Comparison of ENCODE assay signal across 1 cellular context in the genomic region with DNA sequence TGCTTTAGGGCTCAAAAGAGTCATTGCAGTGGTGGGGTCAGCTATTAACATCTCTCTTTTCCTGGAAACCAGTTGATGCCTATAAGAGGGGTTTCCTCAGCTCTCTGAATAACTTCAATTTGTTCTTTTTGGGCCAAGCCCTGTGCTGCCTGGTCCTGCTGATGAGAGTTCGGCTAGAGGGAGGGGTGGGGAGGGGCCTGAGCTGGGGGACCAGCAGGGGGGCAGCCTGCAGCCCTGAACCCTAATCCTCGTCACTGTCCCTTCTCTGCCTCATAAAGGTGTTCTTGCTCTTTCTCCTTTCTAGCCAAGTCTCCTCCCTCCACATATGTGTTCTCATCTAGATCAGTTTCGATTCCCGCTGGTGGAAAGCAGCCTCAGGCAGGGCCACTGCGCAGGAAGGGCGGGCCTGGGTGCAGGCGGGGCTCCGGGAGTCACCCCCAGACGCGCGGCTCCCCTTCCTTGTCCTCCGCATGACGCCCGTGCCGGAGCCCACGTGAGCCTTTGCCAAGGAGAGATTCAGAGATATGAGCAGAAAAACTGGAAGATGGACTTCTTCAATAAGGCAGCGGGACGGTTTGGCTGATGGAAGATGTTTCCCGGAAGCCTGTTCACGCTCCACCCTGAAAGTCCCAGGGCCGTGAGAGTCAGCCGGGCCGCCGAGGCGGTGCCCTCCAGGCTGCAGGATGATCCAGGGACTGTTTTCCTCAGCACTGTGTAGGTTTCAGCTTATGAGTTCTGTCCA.
TF ChIP-seq lines count a peak whose summit lies in the region.

No MANE protein-coding gene starts in this region.

TF ChIP-seq in GM23338, 12 proteins besides CTCF, POLR2A, EP300 and RAD21 (continued from another document):
- TF ChIP-seq, protein P1, sequence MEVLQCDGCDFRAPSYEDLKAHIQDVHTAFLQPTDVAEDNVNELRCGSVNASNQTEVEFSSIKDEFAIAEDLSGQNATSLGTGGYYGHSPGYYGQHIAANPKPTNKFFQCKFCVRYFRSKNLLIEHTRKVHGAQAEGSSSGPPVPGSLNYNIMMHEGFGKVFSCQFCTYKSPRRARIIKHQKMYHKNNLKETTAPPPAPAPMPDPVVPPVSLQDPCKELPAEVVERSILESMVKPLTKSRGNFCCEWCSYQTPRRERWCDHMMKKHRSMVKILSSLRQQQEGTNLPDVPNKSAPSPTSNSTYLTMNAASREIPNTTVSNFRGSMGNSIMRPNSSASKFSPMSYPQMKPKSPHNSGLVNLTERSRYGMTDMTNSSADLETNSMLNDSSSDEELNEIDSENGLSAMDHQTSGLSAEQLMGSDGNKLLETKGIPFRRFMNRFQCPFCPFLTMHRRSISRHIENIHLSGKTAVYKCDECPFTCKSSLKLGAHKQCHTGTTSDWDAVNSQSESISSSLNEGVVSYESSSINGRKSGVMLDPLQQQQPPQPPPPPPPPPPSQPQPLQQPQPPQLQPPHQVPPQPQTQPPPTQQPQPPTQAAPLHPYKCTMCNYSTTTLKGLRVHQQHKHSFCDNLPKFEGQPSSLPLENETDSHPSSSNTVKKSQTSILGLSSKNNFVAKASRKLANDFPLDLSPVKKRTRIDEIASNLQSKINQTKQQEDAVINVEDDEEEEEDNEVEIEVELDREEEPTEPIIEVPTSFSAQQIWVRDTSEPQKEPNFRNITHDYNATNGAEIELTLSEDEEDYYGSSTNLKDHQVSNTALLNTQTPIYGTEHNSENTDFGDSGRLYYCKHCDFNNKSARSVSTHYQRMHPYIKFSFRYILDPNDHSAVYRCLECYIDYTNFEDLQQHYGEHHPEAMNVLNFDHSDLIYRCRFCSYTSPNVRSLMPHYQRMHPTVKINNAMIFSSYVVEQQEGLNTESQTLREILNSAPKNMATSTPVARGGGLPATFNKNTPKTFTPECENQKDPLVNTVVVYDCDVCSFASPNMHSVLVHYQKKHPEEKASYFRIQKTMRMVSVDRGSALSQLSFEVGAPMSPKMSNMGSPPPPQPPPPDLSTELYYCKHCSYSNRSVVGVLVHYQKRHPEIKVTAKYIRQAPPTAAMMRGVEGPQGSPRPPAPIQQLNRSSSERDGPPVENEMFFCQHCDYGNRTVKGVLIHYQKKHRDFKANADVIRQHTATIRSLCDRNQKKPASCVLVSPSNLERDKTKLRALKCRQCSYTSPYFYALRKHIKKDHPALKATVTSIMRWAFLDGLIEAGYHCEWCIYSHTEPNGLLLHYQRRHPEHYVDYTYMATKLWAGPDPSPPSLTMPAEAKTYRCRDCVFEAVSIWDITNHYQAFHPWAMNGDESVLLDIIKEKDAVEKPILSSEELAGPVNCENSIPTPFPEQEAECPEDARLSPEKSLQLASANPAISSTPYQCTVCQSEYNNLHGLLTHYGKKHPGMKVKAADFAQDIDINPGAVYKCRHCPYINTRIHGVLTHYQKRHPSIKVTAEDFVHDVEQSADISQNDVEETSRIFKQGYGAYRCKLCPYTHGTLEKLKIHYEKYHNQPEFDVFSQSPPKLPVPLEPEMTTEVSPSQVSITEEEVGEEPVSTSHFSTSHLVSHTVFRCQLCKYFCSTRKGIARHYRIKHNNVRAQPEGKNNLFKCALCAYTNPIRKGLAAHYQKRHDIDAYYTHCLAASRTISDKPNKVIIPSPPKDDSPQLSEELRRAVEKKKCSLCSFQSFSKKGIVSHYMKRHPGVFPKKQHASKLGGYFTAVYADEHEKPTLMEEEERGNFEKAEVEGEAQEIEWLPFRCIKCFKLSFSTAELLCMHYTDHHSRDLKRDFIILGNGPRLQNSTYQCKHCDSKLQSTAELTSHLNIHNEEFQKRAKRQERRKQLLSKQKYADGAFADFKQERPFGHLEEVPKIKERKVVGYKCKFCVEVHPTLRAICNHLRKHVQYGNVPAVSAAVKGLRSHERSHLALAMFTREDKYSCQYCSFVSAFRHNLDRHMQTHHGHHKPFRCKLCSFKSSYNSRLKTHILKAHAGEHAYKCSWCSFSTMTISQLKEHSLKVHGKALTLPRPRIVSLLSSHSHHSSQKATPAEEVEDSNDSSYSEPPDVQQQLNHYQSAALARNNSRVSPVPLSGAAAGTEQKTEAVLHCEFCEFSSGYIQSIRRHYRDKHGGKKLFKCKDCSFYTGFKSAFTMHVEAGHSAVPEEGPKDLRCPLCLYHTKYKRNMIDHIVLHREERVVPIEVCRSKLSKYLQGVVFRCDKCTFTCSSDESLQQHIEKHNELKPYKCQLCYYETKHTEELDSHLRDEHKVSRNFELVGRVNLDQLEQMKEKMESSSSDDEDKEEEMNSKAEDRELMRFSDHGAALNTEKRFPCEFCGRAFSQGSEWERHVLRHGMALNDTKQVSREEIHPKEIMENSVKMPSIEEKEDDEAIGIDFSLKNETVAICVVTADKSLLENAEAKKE (CRISPR knock-in tag; IDR thresholded peaks at IDR 0.05) = no peak
- no peak for TF ChIP-seq JUNB (IDR thresholded peaks at IDR 0.05; ENCODE audit: unreplicated experiment)
- no peak for TF ChIP-seq ZNF331 (CRISPR knock-in tag; IDR thresholded peaks at IDR 0.05; ENCODE audit: low read depth)
